19 cellular contexts compared by ENCODE assay signal in genomic region chr3:161793194-161793825, GRCh38.
DNase-seq lines count a peak whose midpoint lies in the region; ATAC-seq, FAIRE-seq and TF ChIP-seq lines count a peak whose summit lies in the region.
"Had no signal": no experiment of that assay in that cellular context is flagged by ENCODE, and none has a peak within 500 bp of the region (broad histone marks: within the 10 kb centered on the region; RNA-seq: fewer than 3 reads in every experiment).

No MANE protein-coding gene starts in this region.

- H3K4me3 Mint-ChIP-seq in mesothelial cell of epicardium: no peak overlapping the region
- H3K4me3 Mint-ChIP-seq: CD4-positive, alpha-beta memory T cell had no signal

- H3K9me3 ChIP-seq in right lobe of liver (no peaks in the 10 kb centered on the region), HepG2 (ENCODE audit: low read length) (no peaks in the 10 kb centered on the region), OCI-LY7 (ENCODE audit: low read length) (no peaks in the 10 kb centered on the region)

- H3K9ac ChIP-seq in HepG2 (ENCODE audit: insufficient read depth, low read depth, low read length): no peak overlapping the region
- H3K9ac ChIP-seq: GM23248 had no signal

- TF ChIP-seq RAD21 in HepG2 (CRISPR knock-in tag; IDR thresholded peaks at IDR 0.05): no peak

- TF ChIP-seq POLR2A in right lobe of liver (IDR thresholded peaks at IDR 0.05): no peak
- TF ChIP-seq POLR2A in HepG2 (IDR thresholded peaks at IDR 0.05; ENCODE audit: insufficient read depth in 1 of 2, low read depth in 2 of 2, low read length in 2 of 2): no peak

- no peaks in the 10 kb centered on the region for H3K27me3 Mint-ChIP-seq in mesothelial cell of epicardium (ENCODE audit: low read depth)
- H3K27me3 Mint-ChIP-seq: CD4-positive, alpha-beta memory T cell had no signal

- H3K9me2 ChIP-seq in OCI-LY7 (ENCODE audit: insufficient read depth, low read length): no peaks in the 10 kb centered on the region

- peaks cover 69% of the 10 kb centered on the region for H3K4me1 Mint-ChIP-seq in mesothelial cell of epicardium
- H3K4me1 Mint-ChIP-seq: CD4-positive, alpha-beta memory T cell had no signal

- H3K4me1 ChIP-seq in right lobe of liver (no peaks in the 10 kb centered on the region), HepG2 (ENCODE audit: insufficient read depth, low read length) (no peaks in the 10 kb centered on the region), OCI-LY7 (ENCODE audit: insufficient read depth, low read length, poor library complexity, severe bottlenecking) (no peaks in the 10 kb centered on the region)

- H3K4me2 ChIP-seq in HepG2 (ENCODE audit: low read depth, low read length) (no peak overlapping the region), OCI-LY7 (ENCODE audit: low read length) (no peak overlapping the region)

- no peaks in the 10 kb centered on the region for H3K79me2 ChIP-seq in HepG2 (ENCODE audit: insufficient read depth, low read length)
- no peaks in the 10 kb centered on the region for H3K79me2 ChIP-seq in OCI-LY7 (ENCODE audit: insufficient read depth, low read depth, low read length)

- H3K9me3 Mint-ChIP-seq in mesothelial cell of epicardium: peaks cover 5% of the 10 kb centered on the region

- no peak overlapping the region for H2AFZ ChIP-seq in HepG2 (ENCODE audit: low read length)
- no peak overlapping the region for H2AFZ ChIP-seq in OCI-LY7 (ENCODE audit: low read length)
- H2AFZ ChIP-seq: GM23248 had no signal

- WGBS in right lobe of liver (ENCODE audit: insufficient coverage, low coverage, low lambda C conversion rate, missing lambda C conversion rate): 32% methylated on average over 2 of the region's 2 CpGs
- WGBS in HepG2 (ENCODE audit: low lambda C conversion rate): 30% methylated on average over 2 of the region's 2 CpGs

- H3K27ac ChIP-seq in right lobe of liver: no peak overlapping the region
- H3K27ac ChIP-seq in HepG2 (ENCODE audit: extremely low read length, insufficient read depth, low read length): no peak overlapping the region
- H3K27ac ChIP-seq in OCI-LY7 (ENCODE audit: low read depth, low read length, poor library complexity, severe bottlenecking): no peak overlapping the region
- H3K27ac ChIP-seq: 22Rv1, GM23248 had no signal

- H3K27ac Mint-ChIP-seq in mesothelial cell of epicardium: peak overlapping the region; percentile 25
- H3K27ac Mint-ChIP-seq: CD4-positive, alpha-beta memory T cell had no signal

- POLR2A ChIA-PET in HepG2 (lab: Yijun Ruan, JAX) (no interaction called here), OCI-LY7 (lab: Charles Lee) (no interaction called here)

- H3K27me3 ChIP-seq in right lobe of liver: no peaks in the 10 kb centered on the region
- H3K27me3 ChIP-seq in HepG2 (ENCODE audit: control insufficient read depth in 1 of 2, insufficient read depth in 2 of 2, low read length in 2 of 2): no peaks in the 10 kb centered on the region

- BruUV-seq in HepG2 (replicated peaks; lab: Mats Ljungman, UMichigan) (no TSS peak), OCI-LY7 (replicated peaks; lab: Mats Ljungman, UMichigan) (no TSS peak)

- no peaks in the 10 kb centered on the region for H3K36me3 ChIP-seq in right lobe of liver
- H3K36me3 ChIP-seq in HepG2 (replicated peaks in 1 of 2; ENCODE audit: control insufficient read depth in 1 of 2, insufficient read depth in 2 of 2, low read length in 2 of 2): no peaks in the 10 kb centered on the region
- H3K36me3 ChIP-seq in OCI-LY7 (ENCODE audit: insufficient read depth, low read length): no peaks in the 10 kb centered on the region

- intact Hi-C loops in right lobe of liver (cut with DNase I) (no loop called here), HepG2 (cut with micrococcal nuclease; ENCODE audit: unreplicated experiment) (no loop called here), OCI-LY7 (cut with micrococcal nuclease; ENCODE audit: unreplicated experiment) (no loop called here)

- TF ChIP-seq CTCF in right lobe of liver (IDR thresholded peaks at IDR 0.05) (no peak), HepG2 (CRISPR knock-in tag; IDR thresholded peaks at IDR 0.05) (no peak), mesothelial cell of epicardium (IDR thresholded peaks at IDR 0.05; ENCODE audit: unreplicated experiment) (no peak), OCI-LY7 (conservative IDR thresholded peaks at IDR 0.05; ENCODE audit: low read length) (no peak)

- DNase-seq in right lobe of liver (no peak), HepG2 (ENCODE audit: low spot score) (no peak), amniotic epithelial cell (ENCODE audit: low read depth) (peak; percentile 16), mesothelial cell of epicardium (ENCODE audit: low spot score in 2 of 2, unreplicated experiment in 2 of 2) (no peak), OCI-LY7 (ENCODE audit: low spot score) (no peak), NCI-H1105 (lab: John Stamatoyannopoulos, UW) (no peak)
- DNase-seq: C1 segment of cervical spinal cord; Calu3; CD4-positive, alpha-beta memory T cell; COR-L47; DMS53; DMS79 treated with DMSO at 0.1 percent for 48 hours; GF-D8; GM23248; H7; HCEC 1CT had no signal

- ATAC-seq in right lobe of liver (peak in 3 of 4 donors; percentile 43 to 83 (median 56)), HepG2 (no peak)

- H3K4me3 ChIP-seq in right lobe of liver (no peak overlapping the region), HepG2 (replicated peaks in 1 of 3; ENCODE audit: insufficient read depth in 1 of 3, low read depth in 2 of 3, low read length in 3 of 3) (no peak overlapping the region), OCI-LY7 (ENCODE audit: low read depth, low read length, poor library complexity, severe bottlenecking) (no peak overlapping the region)
- H3K4me3 ChIP-seq: GM23248 had no signal

- H4K20me1 ChIP-seq in HepG2 (ENCODE audit: insufficient read depth, low read length) (no peaks in the 10 kb centered on the region), OCI-LY7 (ENCODE audit: insufficient read depth, low read length) (no peaks in the 10 kb centered on the region)

- H3K36me3 Mint-ChIP-seq in mesothelial cell of epicardium: no peaks in the 10 kb centered on the region
- H3K36me3 Mint-ChIP-seq: CD4-positive, alpha-beta memory T cell had no signal

- no peak for FAIRE-seq in HepG2 (lab: Jason Lieb, UNC)
- FAIRE-seq: GM12892, H1 had no signal

- TF ChIP-seq EP300 in HepG2 (IDR thresholded peaks at IDR 0.05; ENCODE audit: low read depth in 2 of 2, low read length in 2 of 2) (no peak), HepG2 (CRISPR knock-in tag; IDR thresholded peaks at IDR 0.05; ENCODE audit: borderline replicate concordance) (no peak)

- CTCF ChIA-PET in HepG2 (lab: Yijun Ruan, JAX; ENCODE audit: low intra/inter-chr PET ratio, low total read pairs): no interaction called here
- CTCF ChIA-PET in OCI-LY7 (lab: Charles Lee; ENCODE audit: unreplicated experiment): no interaction called here

- in situ Hi-C loops in HepG2 (cut with HindIII; ENCODE audit: extremely low pct_ligation_motif_present, low pct_unique_long_range_greater_than_20kb): no loop called here

TF ChIP-seq in HepG2, 621 proteins besides CTCF, POLR2A, EP300 and RAD21:
- TF ChIP-seq SOX5 (CRISPR knock-in tag; IDR thresholded peaks at IDR 0.05; ENCODE audit: borderline replicate concordance): no peak
- TF ChIP-seq ZNF331 (CRISPR knock-in tag; IDR thresholded peaks at IDR 0.05): no peak
- no peak for TF ChIP-seq SP140L (CRISPR knock-in tag; IDR thresholded peaks at IDR 0.05; ENCODE audit: borderline replicate concordance)
- no peak for TF ChIP-seq XRCC5 (optimal IDR thresholded peaks at IDR 0.05; ENCODE audit: low read length)
